ENCODE assay signal across 8 cellular contexts in genomic region chr4:4385729-4386295, GRCh38. TPM values are rescaled to one million over a fixed set of nuclear protein-coding genes. Genes with fewer than 3 reads are reported as not detected.
DNase-seq lines count a peak whose midpoint lies in the region; ATAC-seq and TF ChIP-seq lines count a peak whose summit lies in the region.

No MANE protein-coding gene starts in this region.

- peaks cover 63% of the 10 kb centered on the region for H3K27me3 ChIP-seq in suprapubic skin

- H3K27ac ChIP-seq in suprapubic skin, result no peak overlapping the region

- H3K9me3 ChIP-seq in iPS-18c (ENCODE audit: control insufficient read depth, insufficient read depth, low read length) (no peaks in the 10 kb centered on the region), suprapubic skin (no peaks in the 10 kb centered on the region)

- H3K9me3 Mint-ChIP-seq in activated T-cell treated with anti-CD3 and anti-CD28 coated beads, Interleukin-2, amount 50 U/mL, for 4 hours, result no peaks in the 10 kb centered on the region
- no peaks in the 10 kb centered on the region for H3K9me3 Mint-ChIP-seq in activated T-helper 17 cell treated with anti-CD3 and anti-CD28 coated beads, Interleukin-2, amount 50 U/mL, for 72 hours

- no peak for TF ChIP-seq EP300 in suprapubic skin (IDR thresholded peaks at IDR 0.05)

- H3K4me3 Mint-ChIP-seq in activated T-cell treated with anti-CD3 and anti-CD28 coated beads, Interleukin-2, amount 50 U/mL, for 4 hours, result peak overlapping the region; percentile 81
- H3K4me3 Mint-ChIP-seq in activated T-helper 17 cell treated with anti-CD3 and anti-CD28 coated beads, Interleukin-2, amount 50 U/mL, for 72 hours, result peak overlapping the region; percentile 87

- TF ChIP-seq CTCF in suprapubic skin (IDR thresholded peaks at IDR 0.05) (no peak), omental fat pad (IDR thresholded peaks at IDR 0.05) (no peak)

- TF ChIP-seq POLR2A in suprapubic skin (IDR thresholded peaks at IDR 0.05), result no peak

- H3K4me1 ChIP-seq in suprapubic skin, result peaks cover 40% of the 10 kb centered on the region

- no peak for ATAC-seq in activated T-cell treated with anti-CD3 and anti-CD28 coated beads, Interleukin-2, amount 50 U/mL, for 4 hours
- peak; percentile 8 for ATAC-seq in activated T-helper 17 cell treated with anti-CD3 and anti-CD28 coated beads, Interleukin-2, amount 50 U/mL, for 72 hours (replicated peaks)
- ATAC-seq in HG03565 (IDR thresholded peaks at IDR 0.05; ENCODE audit: unreplicated experiment) (no peak), GM18870 (IDR thresholded peaks at IDR 0.05; ENCODE audit: unreplicated experiment) (no peak), omental fat pad (ENCODE audit: low FRiP score) (no peak)

- H3K4me3 ChIP-seq in iPS-18c (ENCODE audit: insufficient read depth, low read depth, low read length) (peak overlapping the region; percentile 77), suprapubic skin (peak overlapping the region; percentile 60)

- peaks cover 12% of the 10 kb centered on the region for H3K4me1 Mint-ChIP-seq in activated T-cell treated with anti-CD3 and anti-CD28 coated beads, Interleukin-2, amount 50 U/mL, for 4 hours (ENCODE audit: low read depth)
- H3K4me1 Mint-ChIP-seq in activated T-helper 17 cell treated with anti-CD3 and anti-CD28 coated beads, Interleukin-2, amount 50 U/mL, for 72 hours, result peaks cover 5% of the 10 kb centered on the region

- DNase-seq in activated T-cell treated with anti-CD3 and anti-CD28 coated beads, Interleukin-2, amount 50 U/mL, for 4 hours, result no peak
- DNase-seq in activated T-cell treated with anti-CD3 and anti-CD28 coated beads for 4 hours (no peak), suprapubic skin (ENCODE audit: low spot score in 2 of 2) (no peak), omental fat pad (ENCODE audit: low spot score) (no peak)

- H3K27me3 Mint-ChIP-seq in activated T-cell treated with anti-CD3 and anti-CD28 coated beads, Interleukin-2, amount 50 U/mL, for 4 hours (ENCODE audit: low read depth), result peaks cover 26% of the 10 kb centered on the region
- H3K27me3 Mint-ChIP-seq in activated T-helper 17 cell treated with anti-CD3 and anti-CD28 coated beads, Interleukin-2, amount 50 U/mL, for 72 hours, result no peaks in the 10 kb centered on the region

- 4% methylated on average over 35 of the region's 38 CpGs for WGBS in suprapubic skin

- H3K36me3 Mint-ChIP-seq in activated T-cell treated with anti-CD3 and anti-CD28 coated beads, Interleukin-2, amount 50 U/mL, for 4 hours (ENCODE audit: insufficient read depth), result no peaks in the 10 kb centered on the region
- peaks cover 4% of the 10 kb centered on the region for H3K36me3 Mint-ChIP-seq in activated T-helper 17 cell treated with anti-CD3 and anti-CD28 coated beads, Interleukin-2, amount 50 U/mL, for 72 hours (ENCODE audit: low read depth)

- H3K27ac Mint-ChIP-seq in activated T-helper 17 cell treated with anti-CD3 and anti-CD28 coated beads, Interleukin-2, amount 50 U/mL, for 72 hours, result no peak overlapping the region

- H3K36me3 ChIP-seq in suprapubic skin, result no peaks in the 10 kb centered on the region

RNA-seq across cellular contexts. Expression of gene NSG1, which starts 1.1 kb away (rescaled TPM):
- total RNA-seq in activated T-cell treated with anti-CD3 and anti-CD28 coated beads, Interleukin-2, amount 50 U/mL, for 4 hours, result 1 to 10 TPM; 1.2 to 3.5 (median 1.9) TPM
- total RNA-seq in activated T-helper 17 cell treated with anti-CD3 and anti-CD28 coated beads, Interleukin-2, amount 50 U/mL, for 72 hours, result 10 to 100 TPM in 1 of 2 donors, 1 to 10 TPM in 1; 7.0 to 12.8 TPM
- total RNA-seq in suprapubic skin, result 100 to 1,000 TPM in 3 of 4 donors, 10 to 100 TPM in 1; 42.2 to 157 (median 114) TPM
- 10 to 100 TPM in 1 of 4 donors, 1 to 10 TPM in 3; 1.6 to 15.3 (median 6.3) TPM for total RNA-seq in omental fat pad
